Comparison of ENCODE assay signal across 15 cellular contexts in genomic region chr5:170430871-170431437, GRCh38. TPM values are rescaled to one million over a fixed set of nuclear protein-coding genes. Genes with fewer than 3 reads are reported as not detected.
"Had no signal": no experiment of that assay in that cellular context is flagged by ENCODE, and none has a peak within 500 bp of the region (broad histone marks: within the 10 kb centered on the region; RNA-seq: fewer than 3 reads in every experiment).

No MANE protein-coding gene starts in this region.

- H3K4me1 ChIP-seq: adrenal gland had no signal

- DNase-seq: activated B cell treated with CpG ODN at 0.5 μM for 24 hours; activated CD4-positive, alpha-beta T cell treated with anti-CD3 and anti-CD28 coated beads, Interleukin-2, amount 10 ng/mL, durations not matched to agents 7 days and 5 days; activated naive CD4-positive, alpha-beta T cell treated with anti-CD3 and anti-CD28 coated beads, Interleukin-2, amount 50 U/mL, for 16 hours; activated T-cell treated with anti-CD3 and anti-CD28 coated beads, Interleukin-2, amount 50 U/mL, for 1 hour; adrenal gland; central memory CD4-positive, alpha-beta T cell; cortex of kidney; effector memory CD8-positive, alpha-beta T cell; small intestine; stimulated activated CD4-positive, alpha-beta T cell treated with anti-CD3 and anti-CD28 coated beads, Interleukin-1b, Interleukin-23, amount 100 ng/mL, for 48 hours had no signal

- H3K4me3 ChIP-seq: adrenal gland, right atrium auricular region, tibial artery had no signal

- H3K27ac ChIP-seq: adrenal gland, right atrium auricular region, tibial artery had no signal

- H3K36me3 ChIP-seq: adrenal gland, right atrium auricular region, tibial artery had no signal

- ATAC-seq: effector memory CD8-positive, alpha-beta T cell; stimulated activated memory B cell treated with anti-CD40 and anti-IgM and Interleukin-4, amounts not matched to agents 10 μg/mL and 1 μg/mL and 100 μg/mL, for 72 hours had no signal

- H3K9me3 ChIP-seq: adrenal gland had no signal

- H3K27me3 ChIP-seq: adrenal gland, right atrium auricular region had no signal

RNA-seq across cellular contexts. Expression of gene KCNMB1, which starts 41.8 kb away (rescaled TPM):
- total RNA-seq: activated B cell treated with CpG ODN at 0.5 μM for 24 hours; activated CD4-positive, alpha-beta T cell treated with anti-CD3 and anti-CD28 coated beads, Interleukin-2, amount 10 ng/mL, durations not matched to agents 7 days and 5 days; epithelial cell of proximal tubule; myocyte had no signal
